Comparison of ENCODE assay signal across 11 cellular contexts in the genomic region with DNA sequence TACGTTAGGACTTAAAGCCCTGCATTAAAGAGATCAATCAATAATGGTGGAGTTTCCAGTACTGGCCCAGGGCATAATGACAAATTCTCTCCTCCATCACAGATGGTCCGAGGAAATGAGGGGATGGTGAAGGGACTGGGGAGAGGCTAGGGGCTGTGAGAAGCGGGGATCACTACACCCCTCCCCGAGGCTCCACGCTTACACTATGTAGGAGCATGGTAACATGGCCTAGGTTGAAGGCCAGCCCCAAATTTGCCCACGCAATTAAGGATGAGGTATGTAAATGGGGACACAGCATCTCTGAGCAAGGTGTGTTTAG. TPM values are rescaled to one million over a fixed set of nuclear protein-coding genes. Genes with fewer than 3 reads are reported as not detected.
A peak's percentile ranks its signal among the peaks of the same experiment; 100 is the strongest.
DNase-seq lines count a peak whose midpoint lies in the region; ATAC-seq, FAIRE-seq and TF ChIP-seq lines count a peak whose summit lies in the region.
"Had no signal": no experiment of that assay in that cellular context is flagged by ENCODE, and none has a peak within 500 bp of the region (broad histone marks: within the 10 kb centered on the region; RNA-seq: fewer than 3 reads in every experiment).

No MANE protein-coding gene starts in this region.

- H3K9me3 Mint-ChIP-seq in activated CD4-positive, alpha-beta T cell treated with anti-CD3 and anti-CD28 coated beads, Interleukin-2, amount 10 ng/mL, durations not matched to agents 7 days and 5 days, result peaks cover 13% of the 10 kb centered on the region
- no peaks in the 10 kb centered on the region for H3K9me3 Mint-ChIP-seq in stimulated activated effector memory CD8-positive, alpha-beta T cell treated with anti-CD3 and anti-CD28 coated beads, Interleukin-12 subunit alpha, Interleukin-12 subunit beta, amount 100 ng/mL, for 72 hours

- no peaks in the 10 kb centered on the region for H3K36me3 ChIP-seq in WERI-Rb-1
- H3K36me3 ChIP-seq in left lung, result no peaks in the 10 kb centered on the region
- no peaks in the 10 kb centered on the region for H3K36me3 ChIP-seq in small intestine (ENCODE audit: control insufficient read depth in 2 of 2, insufficient read depth in 2 of 2, low read length in 2 of 2)
- H3K36me3 ChIP-seq: MG63 had no signal

- no peak for DNase-seq in activated CD4-positive, alpha-beta T cell treated with anti-CD3 and anti-CD28 coated beads, Interleukin-2, amount 10 ng/mL, durations not matched to agents 7 days and 5 days
- no peak for DNase-seq in activated CD4-positive, alpha-beta T cell treated with anti-CD3 and anti-CD28 coated beads, Interleukin-2, amount 50 U/mL, for 4 hours
- DNase-seq in WERI-Rb-1 (no peak), left lung (no peak), NCI-H1048 (lab: John Stamatoyannopoulos, UW) (no peak), small intestine (no peak)
- DNase-seq in stimulated activated effector memory CD8-positive, alpha-beta T cell treated with anti-CD3 and anti-CD28 coated beads, Interleukin-12 subunit alpha, Interleukin-12 subunit beta, amount 100 ng/mL, for 72 hours (ENCODE audit: low spot score in 2 of 2), result no peak
- DNase-seq: cerebellar nuclear complex had no signal

- peaks cover 25% of the 10 kb centered on the region for H3K4me1 Mint-ChIP-seq in activated CD4-positive, alpha-beta T cell treated with anti-CD3 and anti-CD28 coated beads, Interleukin-2, amount 10 ng/mL, durations not matched to agents 7 days and 5 days
- H3K4me1 Mint-ChIP-seq in stimulated activated effector memory CD8-positive, alpha-beta T cell treated with anti-CD3 and anti-CD28 coated beads, Interleukin-12 subunit alpha, Interleukin-12 subunit beta, amount 100 ng/mL, for 72 hours, result peaks cover 55% of the 10 kb centered on the region

- H3K4me3 ChIP-seq in WERI-Rb-1 (ENCODE audit: low read depth, low read length) (no peak overlapping the region), left lung (no peak overlapping the region), small intestine (ENCODE audit: low read depth in 1 of 2, low read length in 2 of 2) (no peak overlapping the region)
- H3K4me3 ChIP-seq: MG63 had no signal

- H3K9me3 ChIP-seq in WERI-Rb-1 (ENCODE audit: severe bottlenecking) (peaks cover 9% of the 10 kb centered on the region), left lung (peaks cover 0 to 3% of the 10 kb centered on the region in 2 donors), small intestine (ENCODE audit: control insufficient read depth, low read depth) (no peaks in the 10 kb centered on the region)

- peaks cover 8 to 27% of the 10 kb centered on the region in 2 donors for H3K4me1 ChIP-seq in left lung
- no peaks in the 10 kb centered on the region for H3K4me1 ChIP-seq in small intestine (ENCODE audit: control insufficient read depth in 2 of 2, insufficient read depth in 1 of 2, low read depth in 1 of 2, low read length in 1 of 2)

- TF ChIP-seq CTCF in WERI-Rb-1 (IDR thresholded peaks at IDR 0.05; ENCODE audit: low read depth, low read length) (no peak), left lung (IDR thresholded peaks at IDR 0.05) (no peak)

- POLR2A ChIA-PET in activated CD4-positive, alpha-beta T cell treated with anti-CD3 and anti-CD28 coated beads, Interleukin-2, amount 10 ng/mL, durations not matched to agents 7 days and 5 days (lab: Charles Lee), result no interaction called here

- FAIRE-seq in small intestine (lab: Jason Lieb, UNC), result no peak
- FAIRE-seq: D721Med had no signal

- no peaks in the 10 kb centered on the region for H3K27me3 ChIP-seq in WERI-Rb-1 (ENCODE audit: insufficient read depth, low read depth, severe bottlenecking)
- no peaks in the 10 kb centered on the region for H3K27me3 ChIP-seq in left lung
- H3K27me3 ChIP-seq in small intestine (ENCODE audit: control insufficient read depth in 2 of 2, insufficient read depth in 2 of 2, low read length in 2 of 2), result no peaks in the 10 kb centered on the region
- H3K27me3 ChIP-seq: MG63 had no signal

- H3K27ac ChIP-seq in WERI-Rb-1 (peak overlapping the region; percentile 43), left lung (peak overlapping the region; percentile 4 to 44), small intestine (ENCODE audit: low read depth in 1 of 2, low read length in 1 of 2) (no peak overlapping the region)

- H3K27me3 Mint-ChIP-seq in activated CD4-positive, alpha-beta T cell treated with anti-CD3 and anti-CD28 coated beads, Interleukin-2, amount 10 ng/mL, durations not matched to agents 7 days and 5 days, result no peaks in the 10 kb centered on the region

- WGBS in small intestine, 3 donors, result 78 to 88% (median 82%) methylated on average over 6 of the region's 6 CpGs

- intact Hi-C loops in left lung (cut with DNase I), result no loop called here

- H3K27ac Mint-ChIP-seq in activated CD4-positive, alpha-beta T cell treated with anti-CD3 and anti-CD28 coated beads, Interleukin-2, amount 10 ng/mL, durations not matched to agents 7 days and 5 days, result peak overlapping the region; percentile 20
- peak overlapping the region; percentile 35 for H3K27ac Mint-ChIP-seq in stimulated activated effector memory CD8-positive, alpha-beta T cell treated with anti-CD3 and anti-CD28 coated beads, Interleukin-12 subunit alpha, Interleukin-12 subunit beta, amount 100 ng/mL, for 72 hours

- CTCF ChIA-PET in activated CD4-positive, alpha-beta T cell treated with anti-CD3 and anti-CD28 coated beads, Interleukin-2, amount 10 ng/mL, durations not matched to agents 7 days and 5 days (lab: Charles Lee), result interaction anchor here (0.5 to 1.1 kb wide), 2 partner anchors 142 to 221 kb away, joined by 3 to 5 read pairs; no protein-coding TSS in a partner anchor

- no peak overlapping the region for H3K4me3 Mint-ChIP-seq in activated CD4-positive, alpha-beta T cell treated with anti-CD3 and anti-CD28 coated beads, Interleukin-2, amount 10 ng/mL, durations not matched to agents 7 days and 5 days
- H3K4me3 Mint-ChIP-seq in stimulated activated effector memory CD8-positive, alpha-beta T cell treated with anti-CD3 and anti-CD28 coated beads, Interleukin-12 subunit alpha, Interleukin-12 subunit beta, amount 100 ng/mL, for 72 hours, result no peak overlapping the region

- ATAC-seq in left lung, result no peak
- no peak for ATAC-seq in stimulated activated effector memory CD8-positive, alpha-beta T cell treated with anti-CD3 and anti-CD28 coated beads, Interleukin-12 subunit alpha, Interleukin-12 subunit beta, amount 100 ng/mL, for 72 hours
- ATAC-seq in HG03280 (IDR thresholded peaks at IDR 0.05; ENCODE audit: unreplicated experiment), result no peak

- H3K36me3 Mint-ChIP-seq in activated CD4-positive, alpha-beta T cell treated with anti-CD3 and anti-CD28 coated beads, Interleukin-2, amount 10 ng/mL, durations not matched to agents 7 days and 5 days (ENCODE audit: low read depth), result peaks cover 16% of the 10 kb centered on the region
- no peaks in the 10 kb centered on the region for H3K36me3 Mint-ChIP-seq in stimulated activated effector memory CD8-positive, alpha-beta T cell treated with anti-CD3 and anti-CD28 coated beads, Interleukin-12 subunit alpha, Interleukin-12 subunit beta, amount 100 ng/mL, for 72 hours

RNA-seq across cellular contexts. Expression of gene AKTIP, which starts 8.0 kb away (rescaled TPM):
- 10 to 100 TPM; 57.9 to 61.3 TPM for total RNA-seq in activated CD4-positive, alpha-beta T cell treated with anti-CD3 and anti-CD28 coated beads, Interleukin-2, amount 10 ng/mL, durations not matched to agents 7 days and 5 days
- 10 to 100 TPM; 36.9 to 43.5 TPM for total RNA-seq in left lung
- polyA plus RNA-seq in small intestine, result 10 to 100 TPM; 15.8 to 29.5 (median 20.0) TPM

Comparison
In these comparisons a context has a peak if more than half of its experiments do, and no peak if none do; other contexts are left out.
1. H3K27ac ChIP-seq: peak in WERI-Rb-1 (single experiment) and left lung (2 of 2); none in small intestine (0 of 2).